1 cellular context compared by ENCODE assay signal in genomic region chr9:126395439-126396212, GRCh38.
TF ChIP-seq lines count a peak whose summit lies in the region.

No MANE protein-coding gene starts in this region.

TF ChIP-seq in IMR-90, 13 proteins besides CTCF, POLR2A, EP300 and RAD21 (continued from another document):
- TF ChIP-seq ELK1 (IDR thresholded peaks at IDR 0.05; ENCODE audit: borderline replicate concordance, low read depth, low read length), result no peak
